In the genomic region with DNA sequence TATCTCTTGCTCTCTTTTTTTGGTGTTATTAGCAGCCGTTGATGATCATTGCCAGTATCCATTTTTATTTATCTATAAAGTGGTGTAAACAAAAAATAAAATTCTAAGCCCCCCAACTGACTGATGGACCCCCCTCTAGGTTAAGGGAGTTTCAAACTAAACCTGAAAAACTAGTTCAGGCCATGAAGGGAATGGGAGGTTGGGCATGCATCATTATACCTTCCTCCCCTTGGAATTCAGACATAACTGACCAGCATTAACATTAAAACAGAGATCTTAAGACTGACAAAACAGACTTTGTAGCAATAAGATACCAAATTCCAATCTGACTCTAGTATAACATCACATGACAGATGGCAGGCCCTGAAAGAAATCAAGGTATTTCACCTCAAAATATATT, we compare ENCODE assay signal across 17 cellular contexts. TPM values are rescaled to one million over a fixed set of nuclear protein-coding genes. Genes with fewer than 3 reads are reported as not detected.
DNase-seq lines count a peak whose midpoint lies in the region; ATAC-seq and TF ChIP-seq lines count a peak whose summit lies in the region.
"Had no signal": no experiment of that assay in that cellular context is flagged by ENCODE, and none has a peak within 500 bp of the region (broad histone marks: within the 10 kb centered on the region; RNA-seq: fewer than 3 reads in every experiment).

No MANE protein-coding gene starts in this region.

- H3K36me3 Mint-ChIP-seq in H9 (ENCODE audit: insufficient read depth in 1 of 3, low read depth in 3 of 3): peaks cover 16 to 37% (median 25%) of the 10 kb centered on the region in 3 experiments

- H3K4me1 ChIP-seq in H9 (ENCODE audit: insufficient read depth, low read length) (peaks cover 15% of the 10 kb centered on the region; the same call in 1 of the 2 replicates), iPS-20b (ENCODE audit: insufficient read depth, low read length) (peaks cover 30% of the 10 kb centered on the region), parathyroid adenoma (peaks cover 18% of the 10 kb centered on the region), body of pancreas (peaks cover 7% of the 10 kb centered on the region)

- no peak overlapping the region for H4K8ac ChIP-seq in H9 (replicated peaks; ENCODE audit: insufficient read length, low read depth, low read length)

- no peak overlapping the region for H2BK15ac ChIP-seq in H9 (ENCODE audit: low read depth, low read length)

- H3K4me3 ChIP-seq in iPS-20b (ENCODE audit: low read length) (peak overlapping the region; percentile 29; the same call in 1 of the 2 replicates), parathyroid adenoma (ENCODE audit: low read depth, low read length) (peak overlapping the region; percentile 30), body of pancreas (no peak overlapping the region)
- H3K4me3 ChIP-seq: GM23248 had no signal

- H3K4me1 Mint-ChIP-seq in H9: peaks cover 43% of the 10 kb centered on the region in 2 experiments

- H3K79me1 ChIP-seq in H9 (ENCODE audit: insufficient read depth, low read depth, low read length, poor library complexity, severe bottlenecking): peaks cover 12% of the 10 kb centered on the region

- H3T11ph ChIP-seq in H9 (ENCODE audit: low read length): no peak overlapping the region

- no peak overlapping the region for H3K56ac ChIP-seq in H9 (ENCODE audit: insufficient read length, low read depth, low read length)

- no peak for ATAC-seq in body of pancreas

- intact Hi-C loops in body of pancreas (cut with DNase I): no loop called here

- H3K9me3 ChIP-seq in H9 (ENCODE audit: control insufficient read depth, low read depth, low read length) (no peaks in the 10 kb centered on the region), iPS-20b (ENCODE audit: insufficient read depth, low read depth, low read length) (peaks cover 9% of the 10 kb centered on the region), parathyroid adenoma (ENCODE audit: control insufficient read depth, low read length) (no peaks in the 10 kb centered on the region), body of pancreas (no peaks in the 10 kb centered on the region)

- H3K27me3 Mint-ChIP-seq in H9 (ENCODE audit: low read depth): no peaks in the 10 kb centered on the region
- H3K27me3 Mint-ChIP-seq: IgD-negative memory B cell had no signal

- H3K23me2 ChIP-seq in H9 (ENCODE audit: insufficient read length, low read depth, low read length, poor library complexity, severe bottlenecking): no peaks in the 10 kb centered on the region

- no peak overlapping the region for H2BK5ac ChIP-seq in H9 (ENCODE audit: insufficient read length, low read length)

- H2AK5ac ChIP-seq in H9 (ENCODE audit: insufficient read length, low read length): no peak overlapping the region

- H3K27ac ChIP-seq in H9 (ENCODE audit: insufficient read length, low read depth, low read length): peak overlapping the region; percentile 93
- H3K27ac ChIP-seq in VCaP: peak overlapping the region; percentile 95
- H3K27ac ChIP-seq in iPS-20b (ENCODE audit: low read length): peak overlapping the region; percentile 46
- peak overlapping the region; percentile 0 for H3K27ac ChIP-seq in parathyroid adenoma
- H3K27ac ChIP-seq in body of pancreas: no peak overlapping the region
- H3K27ac ChIP-seq in caudate nucleus (ENCODE audit: low read depth, low read length): no peak overlapping the region
- H3K27ac ChIP-seq: GM23248 had no signal

- TF ChIP-seq CTCF in H9 (conservative IDR thresholded peaks at IDR 0.05) (no peak), VCaP (conservative IDR thresholded peaks at IDR 0.05) (no peak), parathyroid adenoma (IDR thresholded peaks at IDR 0.05) (no peak), body of pancreas (IDR thresholded peaks at IDR 0.05) (no peak)

- H4K5ac ChIP-seq in H9 (ENCODE audit: insufficient read length, low read depth, low read length): no peak overlapping the region

- no peak overlapping the region for H2BK20ac ChIP-seq in H9 (ENCODE audit: low read depth, low read length, poor library complexity, severe bottlenecking)

- no peaks in the 10 kb centered on the region for H3K27me3 ChIP-seq in H9 (ENCODE audit: insufficient read depth, low read length)
- H3K27me3 ChIP-seq in iPS-20b (ENCODE audit: insufficient read depth, low read length): no peaks in the 10 kb centered on the region
- H3K27me3 ChIP-seq in parathyroid adenoma (ENCODE audit: control insufficient read depth, insufficient read depth, low read length): no peaks in the 10 kb centered on the region
- no peaks in the 10 kb centered on the region for H3K27me3 ChIP-seq in body of pancreas

- no peaks in the 10 kb centered on the region for H4K20me1 ChIP-seq in H9 (ENCODE audit: control insufficient read depth, insufficient read depth, insufficient read length)

- no peak overlapping the region for H3K23ac ChIP-seq in H9 (ENCODE audit: insufficient read length, low read depth, low read length)

- H3K4ac ChIP-seq in H9 (ENCODE audit: low read depth, low read length): no peak overlapping the region

- no peak overlapping the region for H3K18ac ChIP-seq in H9 (ENCODE audit: insufficient read length, low read depth, low read length)

- WGBS in H9 (ENCODE audit: extremely low coverage, insufficient read length, low lambda C conversion rate): no CpG with 5 or more reads among the region's 1 CpG
- WGBS in body of pancreas, 2 donors: 75 to 84% methylated on average over 1 of the region's 1 CpG

- no peak overlapping the region for H2BK120ac ChIP-seq in H9 (ENCODE audit: low read depth, low read length, poor library complexity, severe bottlenecking)

- peak overlapping the region in 1 of 2 experiments; percentile 57; a peak in 2 of 5 replicates for H3K4me3 Mint-ChIP-seq in H9

- H3K4me2 ChIP-seq in H9 (ENCODE audit: insufficient read depth, insufficient read length, low read length) (no peak overlapping the region), parathyroid adenoma (ENCODE audit: low read length) (peak overlapping the region; percentile 60)

- peaks cover 16 to 18% of the 10 kb centered on the region in 2 experiments for H3K9me3 Mint-ChIP-seq in H9
- H3K9me3 Mint-ChIP-seq: IgD-negative memory B cell had no signal

- H3K79me2 ChIP-seq in H9 (ENCODE audit: insufficient read depth, low read length) (peaks cover 5% of the 10 kb centered on the region; the same call in 1 of the 2 replicates), parathyroid adenoma (peaks cover 31% of the 10 kb centered on the region)

- H3K36me3 ChIP-seq in iPS-20b (ENCODE audit: insufficient read depth, low read depth, low read length) (no peaks in the 10 kb centered on the region), parathyroid adenoma (ENCODE audit: control insufficient read depth, insufficient read depth, low read length) (no peaks in the 10 kb centered on the region), body of pancreas (replicated peaks in 1 of 2; ENCODE audit: insufficient read depth in 1 of 2, low read depth in 2 of 2) (no peaks in the 10 kb centered on the region)

- no peak overlapping the region for H2BK12ac ChIP-seq in H9 (ENCODE audit: insufficient read length, low read depth, low read length)

- no peak overlapping the region for H3K14ac ChIP-seq in H9 (ENCODE audit: insufficient read depth, low read length)

- peak overlapping the region; percentile 48 to 93 (median 62); a peak in 6 of 7 replicates for H3K27ac Mint-ChIP-seq in H9

- H2AFZ ChIP-seq in H9 (ENCODE audit: low read length) (no peak overlapping the region), parathyroid adenoma (no peak overlapping the region)
- H2AFZ ChIP-seq: GM23248 had no signal

- H3K9ac ChIP-seq in H9 (ENCODE audit: extremely low read depth, insufficient read length, low read length) (no peak overlapping the region), iPS-20b (ENCODE audit: low read depth, low read length) (peak overlapping the region; percentile 4; the same call in 1 of the 2 replicates), parathyroid adenoma (no peak overlapping the region)
- H3K9ac ChIP-seq: GM23248 had no signal

- no peak for DNase-seq in H9
- no peak for DNase-seq in central memory CD4-positive, alpha-beta T cell
- no peak for DNase-seq in body of pancreas
- DNase-seq in NCI-H1694 treated with DMSO at 0.1 percent for 48 hours (lab: John Stamatoyannopoulos, UW): no peak
- DNase-seq in caudate nucleus (lab: John Stamatoyannopoulos, UW): no peak
- DNase-seq: Calu3, DMS53, GM23248, NCI-H1105 treated with DMSO at 0.1 percent for 48 hours, NCI-H1930, NCI-H526 treated with DMSO at 0.1 percent for 48 hours, RPMI8226, SIG-M5 had no signal

- no peak overlapping the region for H4K91ac ChIP-seq in H9 (ENCODE audit: insufficient read length, low read depth, low read length)

- no peak for TF ChIP-seq POLR2A in body of pancreas (IDR thresholded peaks at IDR 0.05)

RNA-seq across cellular contexts. Expression of a gene that starts 20.2 kb away (rescaled TPM):
- total RNA-seq in H9 (2021): 49.6 and 51.0 TPM in 2 replicates
- total RNA-seq in body of pancreas: 10 to 100 TPM; 22.1 to 29.6 TPM

Comparison
In these comparisons a context has a peak if more than half of its experiments do, and no peak if none do; other contexts are left out.
1. H3K27ac ChIP-seq: peak in H9 (single experiment), VCaP (single experiment), iPS-20b (single experiment) and parathyroid adenoma (single experiment); none in body of pancreas (0 of 4) and caudate nucleus (single experiment).
2. H3K4me3 ChIP-seq: peak in iPS-20b (single experiment) and parathyroid adenoma (single experiment); none in body of pancreas (0 of 2).